In the genomic region with DNA sequence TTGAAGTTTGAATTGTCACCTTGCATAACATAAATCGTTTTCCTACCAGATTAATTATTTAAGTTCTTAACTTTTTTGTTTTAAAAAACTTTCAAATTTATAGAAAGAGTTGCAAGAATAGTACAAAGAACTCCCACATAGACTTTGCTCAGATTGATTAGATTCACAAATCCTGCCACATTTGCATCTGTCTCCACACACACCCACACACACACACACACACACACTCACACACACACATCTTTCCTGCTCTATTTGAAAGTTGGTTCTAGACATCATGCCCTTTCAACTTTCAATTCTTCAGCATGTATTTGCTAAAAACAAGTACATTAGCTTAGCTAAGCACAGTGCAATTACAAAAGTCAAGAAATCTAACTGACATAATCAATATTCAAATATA, we compare ENCODE assay signal across 19 cellular contexts.
"Had no signal": no experiment of that assay in that cellular context is flagged by ENCODE, and none has a peak within 500 bp of the region (broad histone marks: within the 10 kb centered on the region; RNA-seq: fewer than 3 reads in every experiment).

No MANE protein-coding gene starts in this region.

- H3K9me3 Mint-ChIP-seq: activated CD4-positive, alpha-beta T cell treated with anti-CD3 and anti-CD28 coated beads, Interleukin-2, amount 10 ng/mL, durations not matched to agents 24 days and 14 days; activated naive CD4-positive, alpha-beta T cell treated with anti-CD3 and anti-CD28 coated beads, Interleukin-2, amount 50 U/mL, for 24 hours had no signal

- H3K4me3 Mint-ChIP-seq: activated CD4-positive, alpha-beta T cell treated with anti-CD3 and anti-CD28 coated beads, Interleukin-2, amount 10 ng/mL, durations not matched to agents 24 days and 14 days; activated CD8-positive, alpha-beta T cell treated with anti-CD3 and anti-CD28 coated beads, Interleukin-2, amount 10 ng/mL, durations not matched to agents 7 days and 5 days; activated naive CD4-positive, alpha-beta T cell treated with anti-CD3 and anti-CD28 coated beads, Interleukin-2, amount 50 U/mL, for 24 hours; naive thymus-derived CD4-positive, alpha-beta T cell; stimulated activated naive B cell treated with anti-CD40 and anti-IgM and Interleukin-4, amounts not matched to agents 10 μg/mL and 1 μg/mL and 100 μg/mL, for 72 hours; T-helper 2 cell treated with Interferon-gamma antibody and Interleukin-4, amounts not matched to agents 5 μg/mL and 100 μg/mL, for 36 hours had no signal

- H3K9ac ChIP-seq: parathyroid adenoma had no signal

- H3K4me1 Mint-ChIP-seq: activated naive CD4-positive, alpha-beta T cell treated with anti-CD3 and anti-CD28 coated beads, Interleukin-2, amount 50 U/mL, for 24 hours had no signal

- H3K9me3 ChIP-seq: tibial artery had no signal

- H2AFZ ChIP-seq: parathyroid adenoma had no signal

- H3K4me3 ChIP-seq: adrenal gland, coronary artery, lower lobe of right lung, tibial artery had no signal

- H3K27ac ChIP-seq: adrenal gland, coronary artery, lower lobe of right lung, parathyroid adenoma, tibial artery had no signal

- ATAC-seq: activated CD8-positive, alpha-beta T cell treated with anti-CD3 and anti-CD28 coated beads, Interleukin-2, amount 10 ng/mL, durations not matched to agents 7 days and 5 days; lower lobe of right lung; naive thymus-derived CD4-positive, alpha-beta T cell; stimulated activated naive B cell treated with anti-CD40 and anti-IgM and Interleukin-4, amounts not matched to agents 10 μg/mL and 1 μg/mL and 100 μg/mL, for 72 hours had no signal

- H3K27ac Mint-ChIP-seq: activated CD4-positive, alpha-beta T cell treated with anti-CD3 and anti-CD28 coated beads, Interleukin-2, amount 10 ng/mL, durations not matched to agents 24 days and 14 days; activated CD8-positive, alpha-beta T cell treated with anti-CD3 and anti-CD28 coated beads, Interleukin-2, amount 10 ng/mL, durations not matched to agents 7 days and 5 days; activated naive CD4-positive, alpha-beta T cell treated with anti-CD3 and anti-CD28 coated beads, Interleukin-2, amount 50 U/mL, for 24 hours; naive thymus-derived CD4-positive, alpha-beta T cell; stimulated activated naive B cell treated with anti-CD40 and anti-IgM and Interleukin-4, amounts not matched to agents 10 μg/mL and 1 μg/mL and 100 μg/mL, for 72 hours; T-helper 2 cell treated with Interferon-gamma antibody and Interleukin-4, amounts not matched to agents 5 μg/mL and 100 μg/mL, for 36 hours had no signal

- DNase-seq: activated CD4-positive, alpha-beta T cell treated with anti-CD3 and anti-CD28 coated beads, Interleukin-2, amount 10 ng/mL, durations not matched to agents 24 days and 14 days; activated CD4-positive, CD25-positive, alpha-beta regulatory T cell; activated CD8-positive, alpha-beta memory T cell treated with anti-CD3 and anti-CD28 coated beads, Interleukin-2, amount 50 U/mL, for 4 hours; activated CD8-positive, alpha-beta T cell treated with anti-CD3 and anti-CD28 coated beads, Interleukin-2, amount 10 ng/mL, durations not matched to agents 7 days and 5 days; activated effector memory CD4-positive, alpha-beta T cell treated with anti-CD3 and anti-CD28 coated beads, Interleukin-2, amount 50 U/mL, for 16 hours; activated T-cell treated with anti-CD3 and anti-CD28 coated beads, Interleukin-2, amount 50 U/mL, for 48 hours; adrenal gland; central memory CD4-positive, alpha-beta T cell; effector CD4-positive, alpha-beta T cell; lower lobe of right lung; naive thymus-derived CD4-positive, alpha-beta T cell; stimulated activated CD4-positive, alpha-beta T cell treated with anti-CD3 and anti-CD28 coated beads, Interleukin-15, amount 100 ng/mL, for 24 hours; stimulated activated CD4-positive, alpha-beta T cell treated with anti-CD3 and anti-CD28 coated beads, Interleukin-4, amount 100 ng/mL, for 1 hour; stimulated activated naive B cell treated with anti-CD40 and anti-IgM and Interleukin-4, amounts not matched to agents 10 μg/mL and 1 μg/mL and 100 μg/mL, for 72 hours; tibial artery had no signal

- H3K27me3 Mint-ChIP-seq: activated CD4-positive, alpha-beta T cell treated with anti-CD3 and anti-CD28 coated beads, Interleukin-2, amount 10 ng/mL, durations not matched to agents 24 days and 14 days; activated naive CD4-positive, alpha-beta T cell treated with anti-CD3 and anti-CD28 coated beads, Interleukin-2, amount 50 U/mL, for 24 hours; naive thymus-derived CD4-positive, alpha-beta T cell; stimulated activated naive B cell treated with anti-CD40 and anti-IgM and Interleukin-4, amounts not matched to agents 10 μg/mL and 1 μg/mL and 100 μg/mL, for 72 hours had no signal

- H3K27me3 ChIP-seq: adrenal gland, tibial artery had no signal

- H3K79me2 ChIP-seq: parathyroid adenoma had no signal

- H3K4me1 ChIP-seq: adrenal gland, lower lobe of right lung, parathyroid adenoma had no signal
